In the genomic region with DNA sequence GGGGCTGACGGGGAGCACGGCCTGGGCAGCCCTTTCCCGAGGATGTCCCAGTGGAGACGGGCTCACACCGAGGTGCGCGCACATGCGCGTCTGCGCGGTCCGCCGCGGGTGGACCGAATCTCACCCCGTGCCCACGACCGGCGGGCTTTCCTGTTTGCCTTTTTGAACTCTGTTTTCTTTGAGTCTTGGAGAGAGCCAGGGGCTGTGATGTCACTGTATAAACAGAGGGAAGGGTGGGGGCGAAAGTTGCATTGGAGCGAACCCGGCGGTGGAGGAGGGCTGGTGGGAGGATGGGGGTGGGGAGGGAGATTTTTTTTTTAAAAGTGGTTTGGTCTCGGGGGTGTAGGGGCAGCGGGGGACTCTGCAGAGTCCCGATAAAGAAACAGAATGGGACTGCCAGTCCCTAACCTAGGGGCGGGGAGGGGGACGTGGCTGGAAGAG, we compare ENCODE assay signal across 9 cellular contexts.
DNase-seq lines count a peak whose midpoint lies in the region; ATAC-seq, FAIRE-seq and TF ChIP-seq lines count a peak whose summit lies in the region.
"Had no signal": no experiment of that assay in that cellular context is flagged by ENCODE, and none has a peak within 500 bp of the region (broad histone marks: within the 10 kb centered on the region; RNA-seq: fewer than 3 reads in every experiment).

No MANE protein-coding gene starts in this region.

- DNase-seq in H54 (ENCODE audit: insufficient read length, low spot score) (peak; percentile 27), astrocyte of the cerebellum (ENCODE audit: low read depth) (no peak), gastrocnemius medialis (peak in 1 of 2 donors; percentile 15), Ammon's horn (ENCODE audit: low spot score) (no peak), MM.1S (no peak)
- no peak for DNase-seq in activated naive CD4-positive, alpha-beta T cell (lab: John Stamatoyannopoulos, UW)
- no peak for DNase-seq in activated T-cell treated with anti-CD3 and anti-CD28 coated beads, Interleukin-2, amount 50 U/mL, for 1 hour
- DNase-seq: activated CD8-positive, alpha-beta memory T cell treated with anti-CD3 and anti-CD28 coated beads, Interleukin-2, amount 10 ng/mL, durations not matched to agents 7 days and 5 days had no signal

- no peaks in the 10 kb centered on the region for H3K79me2 ChIP-seq in MM.1S (ENCODE audit: low read length)

- H3K4me3 ChIP-seq in astrocyte of the cerebellum (ENCODE audit: low read depth, low read length) = peak overlapping the region; percentile 49
- H3K4me3 ChIP-seq in iPS-18c (ENCODE audit: insufficient read depth, low read depth, low read length) = peak overlapping the region; percentile 55
- H3K4me3 ChIP-seq in gastrocnemius medialis = peak overlapping the region; percentile 51 to 69 (median 55)
- H3K4me3 ChIP-seq in MM.1S (ENCODE audit: low read length) = no peak overlapping the region

- H3K27ac ChIP-seq in gastrocnemius medialis = peak overlapping the region in 3 of 4 donors; percentile 54 to 65 (median 60)
- H3K27ac ChIP-seq in MM.1S (ENCODE audit: low read length) = no peak overlapping the region

- peaks cover 6 to 9% of the 10 kb centered on the region in 2 donors for H3K4me1 ChIP-seq in gastrocnemius medialis
- H3K4me1 ChIP-seq in MM.1S (ENCODE audit: low read length) = no peaks in the 10 kb centered on the region

- H3K9me3 ChIP-seq in iPS-18c (ENCODE audit: control insufficient read depth, insufficient read depth, low read length) (no peaks in the 10 kb centered on the region), gastrocnemius medialis (no peaks in the 10 kb centered on the region), MM.1S (replicated peaks; ENCODE audit: insufficient read depth, low read length) (no peaks in the 10 kb centered on the region)

- TF ChIP-seq POLR2A in H54 (IDR thresholded peaks at IDR 0.05; ENCODE audit: low read depth, low read length) (no peak), gastrocnemius medialis (IDR thresholded peaks at IDR 0.05) (no peak)

- FAIRE-seq in H54 (lab: Jason Lieb, UNC) = no peak

- no peak overlapping the region for H3K4me2 ChIP-seq in MM.1S (ENCODE audit: low read depth, low read length)

- no peaks in the 10 kb centered on the region for H4K20me1 ChIP-seq in MM.1S (ENCODE audit: insufficient read depth, low read length)

- H3K36me3 ChIP-seq in gastrocnemius medialis = no peaks in the 10 kb centered on the region
- no peaks in the 10 kb centered on the region for H3K36me3 ChIP-seq in MM.1S (replicated peaks; ENCODE audit: insufficient read depth, low read length)

- TF ChIP-seq CTCF in astrocyte of the cerebellum (IDR thresholded peaks at IDR 0.05; ENCODE audit: low read depth, low read length, missing control alignments) = no peak
- no peak for TF ChIP-seq CTCF in gastrocnemius medialis (IDR thresholded peaks at IDR 0.05 in 4 of 5, conservative IDR thresholded peaks at IDR 0.05 in 1 of 5)
- TF ChIP-seq CTCF in MM.1S (IDR thresholded peaks at IDR 0.05; ENCODE audit: low read length) = no peak

- H3K9me2 ChIP-seq in MM.1S (replicated peaks; ENCODE audit: insufficient read depth, low read length) = no peaks in the 10 kb centered on the region

- H3K9ac ChIP-seq in MM.1S (ENCODE audit: low read length) = no peak overlapping the region

- H2AFZ ChIP-seq in MM.1S (ENCODE audit: low read length) = no peak overlapping the region

- intact Hi-C loops in gastrocnemius medialis (cut with DNase I; ENCODE audit: low total_unique reads) = loop anchor here (10.0 kb wide), 1 partner anchor 94 kb away; no protein-coding TSS in a partner anchor

- peak in 1 of 2 donors; percentile 45 for ATAC-seq in gastrocnemius medialis

- H3F3A ChIP-seq in MM.1S (ENCODE audit: insufficient read depth, low read length) = no peaks in the 10 kb centered on the region

- peaks cover 5 to 31% (median 22%) of the 10 kb centered on the region in 3 donors for H3K27me3 ChIP-seq in gastrocnemius medialis
- no peaks in the 10 kb centered on the region for H3K27me3 ChIP-seq in MM.1S (replicated peaks; ENCODE audit: insufficient read depth, low read length)

- in situ Hi-C loops in astrocyte of the cerebellum (cut with HindIII; ENCODE audit: low sequenced_read_pairs) = no loop called here
- in situ Hi-C loops in gastrocnemius medialis (cut with MboI; ENCODE audit: low sequenced_read_pairs in 4 of 4) = loop anchor here in 3 of 4 donors (25.0 kb wide), 3 partner anchors 103 to 547 kb away; a partner anchor contains a TSS
